Comparison of ENCODE assay signal across 2 cellular contexts in the genomic region with DNA sequence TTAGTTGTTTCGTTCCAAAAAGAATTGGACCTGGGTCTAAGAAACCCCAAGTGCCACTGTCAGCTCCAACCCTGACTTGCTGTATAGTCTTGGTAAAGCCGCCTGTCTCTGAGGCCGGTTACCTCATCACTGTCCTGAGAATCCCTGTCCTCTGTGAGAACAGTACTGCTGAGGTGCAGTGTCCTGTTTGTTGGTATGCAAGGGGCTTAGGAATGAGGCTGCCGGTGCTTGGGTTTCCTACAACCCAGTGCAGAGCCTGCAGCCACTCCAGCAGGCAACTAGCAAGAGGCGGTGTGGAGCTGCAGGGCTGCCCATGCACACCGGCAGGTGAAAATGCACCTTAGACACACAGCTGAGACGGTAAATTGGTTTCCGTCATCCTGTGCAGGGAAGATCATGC.
TF ChIP-seq lines count a peak whose summit lies in the region.

No MANE protein-coding gene starts in this region.

TF ChIP-seq in GM23338, 12 proteins besides CTCF, POLR2A, EP300 and RAD21 (continues in another document):
- TF ChIP-seq, protein P1, sequence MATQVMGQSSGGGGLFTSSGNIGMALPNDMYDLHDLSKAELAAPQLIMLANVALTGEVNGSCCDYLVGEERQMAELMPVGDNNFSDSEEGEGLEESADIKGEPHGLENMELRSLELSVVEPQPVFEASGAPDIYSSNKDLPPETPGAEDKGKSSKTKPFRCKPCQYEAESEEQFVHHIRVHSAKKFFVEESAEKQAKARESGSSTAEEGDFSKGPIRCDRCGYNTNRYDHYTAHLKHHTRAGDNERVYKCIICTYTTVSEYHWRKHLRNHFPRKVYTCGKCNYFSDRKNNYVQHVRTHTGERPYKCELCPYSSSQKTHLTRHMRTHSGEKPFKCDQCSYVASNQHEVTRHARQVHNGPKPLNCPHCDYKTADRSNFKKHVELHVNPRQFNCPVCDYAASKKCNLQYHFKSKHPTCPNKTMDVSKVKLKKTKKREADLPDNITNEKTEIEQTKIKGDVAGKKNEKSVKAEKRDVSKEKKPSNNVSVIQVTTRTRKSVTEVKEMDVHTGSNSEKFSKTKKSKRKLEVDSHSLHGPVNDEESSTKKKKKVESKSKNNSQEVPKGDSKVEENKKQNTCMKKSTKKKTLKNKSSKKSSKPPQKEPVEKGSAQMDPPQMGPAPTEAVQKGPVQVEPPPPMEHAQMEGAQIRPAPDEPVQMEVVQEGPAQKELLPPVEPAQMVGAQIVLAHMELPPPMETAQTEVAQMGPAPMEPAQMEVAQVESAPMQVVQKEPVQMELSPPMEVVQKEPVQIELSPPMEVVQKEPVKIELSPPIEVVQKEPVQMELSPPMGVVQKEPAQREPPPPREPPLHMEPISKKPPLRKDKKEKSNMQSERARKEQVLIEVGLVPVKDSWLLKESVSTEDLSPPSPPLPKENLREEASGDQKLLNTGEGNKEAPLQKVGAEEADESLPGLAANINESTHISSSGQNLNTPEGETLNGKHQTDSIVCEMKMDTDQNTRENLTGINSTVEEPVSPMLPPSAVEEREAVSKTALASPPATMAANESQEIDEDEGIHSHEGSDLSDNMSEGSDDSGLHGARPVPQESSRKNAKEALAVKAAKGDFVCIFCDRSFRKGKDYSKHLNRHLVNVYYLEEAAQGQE (IDR thresholded peaks at IDR 0.05; ENCODE audit: unreplicated experiment), result no peak
- no peak for TF ChIP-seq EZH2phosphoT487 (IDR thresholded peaks at IDR 0.05; ENCODE audit: unreplicated experiment)
- TF ChIP-seq, protein P2, sequence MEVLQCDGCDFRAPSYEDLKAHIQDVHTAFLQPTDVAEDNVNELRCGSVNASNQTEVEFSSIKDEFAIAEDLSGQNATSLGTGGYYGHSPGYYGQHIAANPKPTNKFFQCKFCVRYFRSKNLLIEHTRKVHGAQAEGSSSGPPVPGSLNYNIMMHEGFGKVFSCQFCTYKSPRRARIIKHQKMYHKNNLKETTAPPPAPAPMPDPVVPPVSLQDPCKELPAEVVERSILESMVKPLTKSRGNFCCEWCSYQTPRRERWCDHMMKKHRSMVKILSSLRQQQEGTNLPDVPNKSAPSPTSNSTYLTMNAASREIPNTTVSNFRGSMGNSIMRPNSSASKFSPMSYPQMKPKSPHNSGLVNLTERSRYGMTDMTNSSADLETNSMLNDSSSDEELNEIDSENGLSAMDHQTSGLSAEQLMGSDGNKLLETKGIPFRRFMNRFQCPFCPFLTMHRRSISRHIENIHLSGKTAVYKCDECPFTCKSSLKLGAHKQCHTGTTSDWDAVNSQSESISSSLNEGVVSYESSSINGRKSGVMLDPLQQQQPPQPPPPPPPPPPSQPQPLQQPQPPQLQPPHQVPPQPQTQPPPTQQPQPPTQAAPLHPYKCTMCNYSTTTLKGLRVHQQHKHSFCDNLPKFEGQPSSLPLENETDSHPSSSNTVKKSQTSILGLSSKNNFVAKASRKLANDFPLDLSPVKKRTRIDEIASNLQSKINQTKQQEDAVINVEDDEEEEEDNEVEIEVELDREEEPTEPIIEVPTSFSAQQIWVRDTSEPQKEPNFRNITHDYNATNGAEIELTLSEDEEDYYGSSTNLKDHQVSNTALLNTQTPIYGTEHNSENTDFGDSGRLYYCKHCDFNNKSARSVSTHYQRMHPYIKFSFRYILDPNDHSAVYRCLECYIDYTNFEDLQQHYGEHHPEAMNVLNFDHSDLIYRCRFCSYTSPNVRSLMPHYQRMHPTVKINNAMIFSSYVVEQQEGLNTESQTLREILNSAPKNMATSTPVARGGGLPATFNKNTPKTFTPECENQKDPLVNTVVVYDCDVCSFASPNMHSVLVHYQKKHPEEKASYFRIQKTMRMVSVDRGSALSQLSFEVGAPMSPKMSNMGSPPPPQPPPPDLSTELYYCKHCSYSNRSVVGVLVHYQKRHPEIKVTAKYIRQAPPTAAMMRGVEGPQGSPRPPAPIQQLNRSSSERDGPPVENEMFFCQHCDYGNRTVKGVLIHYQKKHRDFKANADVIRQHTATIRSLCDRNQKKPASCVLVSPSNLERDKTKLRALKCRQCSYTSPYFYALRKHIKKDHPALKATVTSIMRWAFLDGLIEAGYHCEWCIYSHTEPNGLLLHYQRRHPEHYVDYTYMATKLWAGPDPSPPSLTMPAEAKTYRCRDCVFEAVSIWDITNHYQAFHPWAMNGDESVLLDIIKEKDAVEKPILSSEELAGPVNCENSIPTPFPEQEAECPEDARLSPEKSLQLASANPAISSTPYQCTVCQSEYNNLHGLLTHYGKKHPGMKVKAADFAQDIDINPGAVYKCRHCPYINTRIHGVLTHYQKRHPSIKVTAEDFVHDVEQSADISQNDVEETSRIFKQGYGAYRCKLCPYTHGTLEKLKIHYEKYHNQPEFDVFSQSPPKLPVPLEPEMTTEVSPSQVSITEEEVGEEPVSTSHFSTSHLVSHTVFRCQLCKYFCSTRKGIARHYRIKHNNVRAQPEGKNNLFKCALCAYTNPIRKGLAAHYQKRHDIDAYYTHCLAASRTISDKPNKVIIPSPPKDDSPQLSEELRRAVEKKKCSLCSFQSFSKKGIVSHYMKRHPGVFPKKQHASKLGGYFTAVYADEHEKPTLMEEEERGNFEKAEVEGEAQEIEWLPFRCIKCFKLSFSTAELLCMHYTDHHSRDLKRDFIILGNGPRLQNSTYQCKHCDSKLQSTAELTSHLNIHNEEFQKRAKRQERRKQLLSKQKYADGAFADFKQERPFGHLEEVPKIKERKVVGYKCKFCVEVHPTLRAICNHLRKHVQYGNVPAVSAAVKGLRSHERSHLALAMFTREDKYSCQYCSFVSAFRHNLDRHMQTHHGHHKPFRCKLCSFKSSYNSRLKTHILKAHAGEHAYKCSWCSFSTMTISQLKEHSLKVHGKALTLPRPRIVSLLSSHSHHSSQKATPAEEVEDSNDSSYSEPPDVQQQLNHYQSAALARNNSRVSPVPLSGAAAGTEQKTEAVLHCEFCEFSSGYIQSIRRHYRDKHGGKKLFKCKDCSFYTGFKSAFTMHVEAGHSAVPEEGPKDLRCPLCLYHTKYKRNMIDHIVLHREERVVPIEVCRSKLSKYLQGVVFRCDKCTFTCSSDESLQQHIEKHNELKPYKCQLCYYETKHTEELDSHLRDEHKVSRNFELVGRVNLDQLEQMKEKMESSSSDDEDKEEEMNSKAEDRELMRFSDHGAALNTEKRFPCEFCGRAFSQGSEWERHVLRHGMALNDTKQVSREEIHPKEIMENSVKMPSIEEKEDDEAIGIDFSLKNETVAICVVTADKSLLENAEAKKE (CRISPR knock-in tag; IDR thresholded peaks at IDR 0.05), result no peak
- TF ChIP-seq ZNF114 (CRISPR knock-in tag; IDR thresholded peaks at IDR 0.05), result no peak
- TF ChIP-seq CREB1 (CRISPR knock-in tag; IDR thresholded peaks at IDR 0.05; ENCODE audit: low read depth), result no peak
- TF ChIP-seq, protein P3, sequence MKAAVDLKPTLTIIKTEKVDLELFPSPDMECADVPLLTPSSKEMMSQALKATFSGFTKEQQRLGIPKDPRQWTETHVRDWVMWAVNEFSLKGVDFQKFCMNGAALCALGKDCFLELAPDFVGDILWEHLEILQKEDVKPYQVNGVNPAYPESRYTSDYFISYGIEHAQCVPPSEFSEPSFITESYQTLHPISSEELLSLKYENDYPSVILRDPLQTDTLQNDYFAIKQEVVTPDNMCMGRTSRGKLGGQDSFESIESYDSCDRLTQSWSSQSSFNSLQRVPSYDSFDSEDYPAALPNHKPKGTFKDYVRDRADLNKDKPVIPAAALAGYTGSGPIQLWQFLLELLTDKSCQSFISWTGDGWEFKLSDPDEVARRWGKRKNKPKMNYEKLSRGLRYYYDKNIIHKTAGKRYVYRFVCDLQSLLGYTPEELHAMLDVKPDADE (IDR thresholded peaks at IDR 0.05), result no peak
- TF ChIP-seq NANOG (IDR thresholded peaks at IDR 0.05; ENCODE audit: borderline replicate concordance), result no peak
- TF ChIP-seq POLR2AphosphoS5 (IDR thresholded peaks at IDR 0.05; ENCODE audit: low read depth), result no peak
- no peak for TF ChIP-seq ZNF331 (CRISPR knock-in tag; IDR thresholded peaks at IDR 0.05; ENCODE audit: low read depth)
- no peak for TF ChIP-seq STAT1 (IDR thresholded peaks at IDR 0.05; ENCODE audit: unreplicated experiment)

TF ChIP-seq in endothelial cell of umbilical vein, 7 proteins besides CTCF, POLR2A, EP300 and RAD21 (continued from another document):
- TF ChIP-seq EZH2 (IDR thresholded peaks at IDR 0.05; ENCODE audit: borderline replicate concordance, low read depth, low read length, severe bottlenecking) (no peak), FOS (IDR thresholded peaks at IDR 0.05; ENCODE audit: borderline replicate concordance, insufficient read depth, low read length) (no peak), MYC (IDR thresholded peaks at IDR 0.05; ENCODE audit: low read depth, low read length) (no peak), POLR2AphosphoS5 (IDR thresholded peaks at IDR 0.05; ENCODE audit: insufficient read depth, low read depth, low read length) (no peak), JUN (IDR thresholded peaks at IDR 0.05; ENCODE audit: borderline replicate concordance, insufficient read depth, insufficient read length, low read depth) (no peak)
- TF ChIP-seq, protein P4, sequence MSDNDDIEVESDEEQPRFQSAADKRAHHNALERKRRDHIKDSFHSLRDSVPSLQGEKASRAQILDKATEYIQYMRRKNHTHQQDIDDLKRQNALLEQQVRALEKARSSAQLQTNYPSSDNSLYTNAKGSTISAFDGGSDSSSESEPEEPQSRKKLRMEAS (IDR thresholded peaks at IDR 0.05; ENCODE audit: insufficient read depth, insufficient read length), result no peak
